In genomic region chr17:19381361-19381740, GRCh38 we compare ENCODE assay signal across 16 cellular contexts. TPM values are rescaled to one million over a fixed set of nuclear protein-coding genes. Genes with fewer than 3 reads are reported as not detected.
"Had no signal": no experiment of that assay in that cellular context is flagged by ENCODE, and none has a peak within 500 bp of the region (broad histone marks: within the 10 kb centered on the region; RNA-seq: fewer than 3 reads in every experiment).

No MANE protein-coding gene starts in this region.

- H3K27ac ChIP-seq: hepatocyte, prostate gland had no signal

- H3K27me3 ChIP-seq: hepatocyte had no signal

- H3K4me3 ChIP-seq: hepatocyte, prostate gland had no signal

- H3K27me3 Mint-ChIP-seq: activated naive CD8-positive, alpha-beta T cell treated with anti-CD3 and anti-CD28 coated beads, Interleukin-2, amount 10 ng/mL, durations not matched to agents 7 days and 5 days; naive thymus-derived CD8-positive, alpha-beta T cell had no signal

- H3K9me3 Mint-ChIP-seq: activated naive CD8-positive, alpha-beta T cell treated with anti-CD3 and anti-CD28 coated beads, Interleukin-2, amount 10 ng/mL, durations not matched to agents 7 days and 5 days; naive thymus-derived CD8-positive, alpha-beta T cell; WTC11 had no signal

- H3K4me3 Mint-ChIP-seq: activated naive CD8-positive, alpha-beta T cell treated with anti-CD3 and anti-CD28 coated beads, Interleukin-2, amount 10 ng/mL, durations not matched to agents 7 days and 5 days had no signal

- H3K9me3 ChIP-seq: prostate gland had no signal

- H3K27ac Mint-ChIP-seq: activated CD8-positive, alpha-beta T cell treated with anti-CD3 and anti-CD28 coated beads, Interleukin-2, amount 10 ng/mL, durations not matched to agents 7 days and 5 days; activated naive CD8-positive, alpha-beta T cell treated with anti-CD3 and anti-CD28 coated beads, Interleukin-2, amount 10 ng/mL, durations not matched to agents 7 days and 5 days; WTC11 had no signal

- ATAC-seq: activated CD8-positive, alpha-beta T cell treated with anti-CD3 and anti-CD28 coated beads, Interleukin-2, amount 10 ng/mL, durations not matched to agents 7 days and 5 days; left lobe of liver; naive thymus-derived CD8-positive, alpha-beta T cell; right cardiac atrium; WTC11 had no signal

- DNase-seq: activated CD4-positive, alpha-beta T cell treated with anti-CD3 and anti-CD28 coated beads for 4 hours; activated CD8-positive, alpha-beta memory T cell treated with anti-CD3 and anti-CD28 coated beads, Interleukin-2, amount 50 U/mL, for 4 hours; activated CD8-positive, alpha-beta T cell treated with anti-CD3 and anti-CD28 coated beads, Interleukin-2, amount 10 ng/mL, durations not matched to agents 7 days and 5 days; activated naive CD8-positive, alpha-beta T cell treated with anti-CD3 and anti-CD28 coated beads, Interleukin-2, amount 10 ng/mL, durations not matched to agents 7 days and 5 days; erythroblast; islet precursor cell; mammary epithelial cell; naive thymus-derived CD8-positive, alpha-beta T cell; occipital lobe; T-helper 2 cell had no signal

RNA-seq across cellular contexts. Expression of gene MFAP4, which starts 5.6 kb away (rescaled TPM):
- total RNA-seq: activated CD8-positive, alpha-beta T cell treated with anti-CD3 and anti-CD28 coated beads, Interleukin-2, amount 10 ng/mL, durations not matched to agents 7 days and 5 days; activated naive CD8-positive, alpha-beta T cell treated with anti-CD3 and anti-CD28 coated beads, Interleukin-2, amount 10 ng/mL, durations not matched to agents 7 days and 5 days; dermis microvascular lymphatic vessel endothelial cell; naive thymus-derived CD8-positive, alpha-beta T cell had no signal
- polyA plus RNA-seq: mammary epithelial cell; naive thymus-derived CD8-positive, alpha-beta T cell had no signal

RNA-seq across cellular contexts. Expression of gene RNF112, which starts 29.7 kb away (rescaled TPM):
- total RNA-seq: mammary epithelial cell had no signal
- polyA plus RNA-seq: mammary epithelial cell had no signal
